23 cellular contexts compared by ENCODE assay signal in genomic region chr16:30720086-30720485, GRCh38. TPM values are rescaled to one million over a fixed set of nuclear protein-coding genes. Genes with fewer than 3 reads are reported as not detected.
A peak's percentile ranks its signal among the peaks of the same experiment; 100 is the strongest.
DNase-seq lines count a peak whose midpoint lies in the region; ATAC-seq and TF ChIP-seq lines count a peak whose summit lies in the region.
"Had no signal": no experiment of that assay in that cellular context is flagged by ENCODE, and none has a peak within 500 bp of the region (broad histone marks: within the 10 kb centered on the region; RNA-seq: fewer than 3 reads in every experiment).

No MANE protein-coding gene starts in this region.

- no peaks in the 10 kb centered on the region for H3K9me3 ChIP-seq in naive thymus-derived CD4-positive, alpha-beta T cell (ENCODE audit: control insufficient read depth in 2 of 3, low read length in 3 of 3)
- H3K9me3 ChIP-seq in right lobe of liver, result no peaks in the 10 kb centered on the region

- H3K4me1 ChIP-seq in naive thymus-derived CD4-positive, alpha-beta T cell (ENCODE audit: control insufficient read depth in 2 of 2, insufficient read depth in 2 of 2, low read length in 2 of 2), result peaks cover 0 to 10% of the 10 kb centered on the region in 2 donors
- H3K4me1 ChIP-seq in right lobe of liver, result peaks cover 0 to 12% (median 0%) of the 10 kb centered on the region in 4 donors

- POLR2A ChIA-PET in naive thymus-derived CD4-positive, alpha-beta T cell (lab: Charles Lee), result interaction anchor here (0.9 kb wide), 1 partner anchor 660 kb away, joined by 4 read pairs; no protein-coding TSS in a partner anchor

- no peaks in the 10 kb centered on the region for H3K27me3 Mint-ChIP-seq in natural killer cell (ENCODE audit: low read depth in 2 of 2)
- no peaks in the 10 kb centered on the region for H3K27me3 Mint-ChIP-seq in natural killer cell treated with Interleukin-12 subunit alpha and Interleukin-12 subunit beta and Interleukin-15 and Interleukin-18, amount 100 ng/mL, for 72 hours
- no peaks in the 10 kb centered on the region for H3K27me3 Mint-ChIP-seq in central memory CD8-positive, alpha-beta T cell
- H3K27me3 Mint-ChIP-seq in naive thymus-derived CD4-positive, alpha-beta T cell, result no peaks in the 10 kb centered on the region
- H3K27me3 Mint-ChIP-seq: B cell had no signal

- 87% methylated on average over 10 of the region's 11 CpGs for WGBS in right lobe of liver (ENCODE audit: insufficient coverage, low coverage, low lambda C conversion rate, missing lambda C conversion rate)

- ATAC-seq in natural killer cell (no peak), right lobe of liver (no peak)
- no peak for ATAC-seq in natural killer cell treated with Interleukin-12 subunit alpha and Interleukin-12 subunit beta and Interleukin-15 and Interleukin-18, amount 100 ng/mL, for 72 hours
- ATAC-seq in central memory CD8-positive, alpha-beta T cell (replicated peaks; ENCODE audit: extremely low read depth, poor library complexity, severe bottlenecking), result no peak
- no peak for ATAC-seq in naive thymus-derived CD4-positive, alpha-beta T cell
- ATAC-seq: Panc1 had no signal

- H3K27ac Mint-ChIP-seq in natural killer cell, result peak overlapping the region; percentile 36 to 65
- H3K27ac Mint-ChIP-seq in natural killer cell treated with Interleukin-12 subunit alpha and Interleukin-12 subunit beta and Interleukin-15 and Interleukin-18, amount 100 ng/mL, for 72 hours, result no peak overlapping the region
- peak overlapping the region; percentile 86 for H3K27ac Mint-ChIP-seq in central memory CD8-positive, alpha-beta T cell (ENCODE audit: low read depth)
- H3K27ac Mint-ChIP-seq in naive thymus-derived CD4-positive, alpha-beta T cell, result peak overlapping the region in 5 of 9 donors; percentile 46 to 60 (median 51)
- H3K27ac Mint-ChIP-seq: B cell had no signal

- no peak overlapping the region for H3K27ac ChIP-seq in naive thymus-derived CD4-positive, alpha-beta T cell (ENCODE audit: low read depth, low read length)
- no peak overlapping the region for H3K27ac ChIP-seq in right lobe of liver
- H3K27ac ChIP-seq: C4-2B, RWPE1 had no signal

- peaks cover 44 to 91% (median 61%) of the 10 kb centered on the region in 3 experiments for H3K36me3 ChIP-seq in naive thymus-derived CD4-positive, alpha-beta T cell (ENCODE audit: control insufficient read depth in 2 of 3, insufficient read depth in 3 of 3, low read length in 3 of 3)
- peaks cover 22 to 95% (median 66%) of the 10 kb centered on the region in 4 donors for H3K36me3 ChIP-seq in right lobe of liver

- CTCF ChIA-PET in naive thymus-derived CD4-positive, alpha-beta T cell (lab: Charles Lee), result interaction anchor here (0.6 kb wide), 1 partner anchor 22 kb away, joined by 4 read pairs; no protein-coding TSS in a partner anchor

- H3K4me1 Mint-ChIP-seq in natural killer cell, result peaks cover 21 to 44% of the 10 kb centered on the region in 2 donors
- H3K4me1 Mint-ChIP-seq in natural killer cell treated with Interleukin-12 subunit alpha and Interleukin-12 subunit beta and Interleukin-15 and Interleukin-18, amount 100 ng/mL, for 72 hours (ENCODE audit: low read depth in 2 of 2), result peaks cover 37 to 41% of the 10 kb centered on the region in 2 donors
- H3K4me1 Mint-ChIP-seq in central memory CD8-positive, alpha-beta T cell, result peaks cover 43% of the 10 kb centered on the region
- H3K4me1 Mint-ChIP-seq in naive thymus-derived CD4-positive, alpha-beta T cell, result peaks cover 14 to 34% (median 25%) of the 10 kb centered on the region in 7 donors

- no peak for DNase-seq in natural killer cell
- no peak for DNase-seq in natural killer cell treated with Interleukin-12 subunit alpha and Interleukin-12 subunit beta and Interleukin-15 and Interleukin-18, amount 100 ng/mL, for 72 hours (ENCODE audit: low spot score)
- DNase-seq in central memory CD8-positive, alpha-beta T cell (ENCODE audit: low spot score in 2 of 2), result no peak
- no peak for DNase-seq in naive thymus-derived CD4-positive, alpha-beta T cell
- no peak for DNase-seq in right lobe of liver
- DNase-seq in stimulated activated CD4-positive, alpha-beta T cell treated with anti-CD3 and anti-CD28 coated beads, Interleukin-4, amount 100 ng/mL, for 24 hours, result no peak
- no peak for DNase-seq in NCI-H146 treated with DMSO at 0.1 percent for 48 hours (lab: John Stamatoyannopoulos, UW; ENCODE audit: unreplicated experiment)
- DNase-seq: Calu3, DMS79 treated with DMSO at 0.1 percent for 48 hours, GF-D8, NCI-H1092, NCI-H1417 treated with DMSO at 0.1 percent for 48 hours, NCI-H187, NCI-H2081 treated with DMSO at 0.1 percent for 48 hours, NCI-H2171, NCI-H226, NCI-H510A, NCI-H69, SHP77 had no signal

- H3K27me3 ChIP-seq in naive thymus-derived CD4-positive, alpha-beta T cell (ENCODE audit: control insufficient read depth in 2 of 2, insufficient read depth in 2 of 2, low read length in 2 of 2), result no peaks in the 10 kb centered on the region
- H3K27me3 ChIP-seq in right lobe of liver, result no peaks in the 10 kb centered on the region

- intact Hi-C loops in natural killer cell (cut with micrococcal nuclease), result no loop called here
- intact Hi-C loops in naive thymus-derived CD4-positive, alpha-beta T cell (cut with micrococcal nuclease), result no loop called here
- intact Hi-C loops in right lobe of liver (cut with DNase I), result no loop called here

- H3K4me3 ChIP-seq in naive thymus-derived CD4-positive, alpha-beta T cell (ENCODE audit: low read length), result no peak overlapping the region
- H3K4me3 ChIP-seq in right lobe of liver, result no peak overlapping the region

- peaks cover 25% of the 10 kb centered on the region for H3K36me3 Mint-ChIP-seq in natural killer cell
- peaks cover 63% of the 10 kb centered on the region for H3K36me3 Mint-ChIP-seq in natural killer cell treated with Interleukin-12 subunit alpha and Interleukin-12 subunit beta and Interleukin-15 and Interleukin-18, amount 100 ng/mL, for 72 hours
- peaks cover 76% of the 10 kb centered on the region for H3K36me3 Mint-ChIP-seq in central memory CD8-positive, alpha-beta T cell (ENCODE audit: insufficient read depth)
- H3K36me3 Mint-ChIP-seq in naive thymus-derived CD4-positive, alpha-beta T cell, result peaks cover 26 to 64% (median 60%) of the 10 kb centered on the region in 5 donors

- no peak for TF ChIP-seq POLR2A in right lobe of liver (IDR thresholded peaks at IDR 0.05)

- TF ChIP-seq CTCF in natural killer cell (IDR thresholded peaks at IDR 0.05) (no peak), right lobe of liver (IDR thresholded peaks at IDR 0.05) (no peak)

- peaks cover 0 to 2% of the 10 kb centered on the region in 2 donors for H3K9me3 Mint-ChIP-seq in natural killer cell
- no peaks in the 10 kb centered on the region for H3K9me3 Mint-ChIP-seq in natural killer cell treated with Interleukin-12 subunit alpha and Interleukin-12 subunit beta and Interleukin-15 and Interleukin-18, amount 100 ng/mL, for 72 hours
- H3K9me3 Mint-ChIP-seq in central memory CD8-positive, alpha-beta T cell, result no peaks in the 10 kb centered on the region
- peaks cover 0 to 3% (median 0%) of the 10 kb centered on the region in 11 donors for H3K9me3 Mint-ChIP-seq in naive thymus-derived CD4-positive, alpha-beta T cell

- no peak overlapping the region for H3K4me3 Mint-ChIP-seq in natural killer cell
- H3K4me3 Mint-ChIP-seq in natural killer cell treated with Interleukin-12 subunit alpha and Interleukin-12 subunit beta and Interleukin-15 and Interleukin-18, amount 100 ng/mL, for 72 hours, result no peak overlapping the region
- no peak overlapping the region for H3K4me3 Mint-ChIP-seq in central memory CD8-positive, alpha-beta T cell
- no peak overlapping the region for H3K4me3 Mint-ChIP-seq in naive thymus-derived CD4-positive, alpha-beta T cell
- H3K4me3 Mint-ChIP-seq: B cell had no signal

RNA-seq across cellular contexts. Expression of gene SRCAP, which starts 21.1 kb away (rescaled TPM):
- total RNA-seq in natural killer cell (10 to 100 TPM; 78.8 to 99.0 (median 89.3) TPM), right lobe of liver (10 to 100 TPM; 12.1 to 31.3 (median 22.6) TPM)
- 100 to 1,000 TPM in 1 of 2 donors, 10 to 100 TPM in 1; 90.8 to 121 TPM for total RNA-seq in natural killer cell treated with Interleukin-12 subunit alpha and Interleukin-12 subunit beta and Interleukin-15 and Interleukin-18, amount 100 ng/mL, for 72 hours
- 100 to 1,000 TPM in 2 of 5 experiments, 10 to 100 TPM in 3; 82.6 to 111 (median 97.5) TPM for total RNA-seq in naive thymus-derived CD4-positive, alpha-beta T cell
- 10 to 100 TPM; 11.8 to 40.5 TPM for polyA plus RNA-seq in naive thymus-derived CD4-positive, alpha-beta T cell

RNA-seq across cellular contexts. Expression of gene PHKG2, which starts 28.1 kb away (rescaled TPM):
- 10 to 100 TPM; 50.5 to 86.1 (median 64.8) TPM for total RNA-seq in natural killer cell
- 10 to 100 TPM; 50.2 to 63.8 TPM for total RNA-seq in natural killer cell treated with Interleukin-12 subunit alpha and Interleukin-12 subunit beta and Interleukin-15 and Interleukin-18, amount 100 ng/mL, for 72 hours
- 10 to 100 TPM; 33.2 to 57.8 (median 46.7) TPM for total RNA-seq in naive thymus-derived CD4-positive, alpha-beta T cell
- 10 to 100 TPM; 37.2 to 43.5 TPM for polyA plus RNA-seq in naive thymus-derived CD4-positive, alpha-beta T cell
- 10 to 100 TPM; 17.1 to 22.1 (median 18.4) TPM for total RNA-seq in right lobe of liver

RNA-seq across cellular contexts. Expression of gene CFAP119, which starts 41.8 kb away (rescaled TPM):
- total RNA-seq in natural killer cell, result 1 to 10 TPM; 3.4 to 5.1 (median 4.9) TPM
- total RNA-seq in natural killer cell treated with Interleukin-12 subunit alpha and Interleukin-12 subunit beta and Interleukin-15 and Interleukin-18, amount 100 ng/mL, for 72 hours, result 10 to 100 TPM in 1 of 2 donors, 1 to 10 TPM in 1; 3.4 to 17.0 TPM
- total RNA-seq in naive thymus-derived CD4-positive, alpha-beta T cell, result 1 to 10 TPM; 2.3 to 5.9 (median 2.9) TPM
- under 1 TPM; 0.41 to 0.63 TPM for polyA plus RNA-seq in naive thymus-derived CD4-positive, alpha-beta T cell
- total RNA-seq in right lobe of liver, result 1 to 10 TPM in 1 of 6 experiments, under 1 TPM in 4, not detected in 1; 0.19 to 1.8 (median 0.29) TPM

RNA-seq across cellular contexts. Expression of gene RNF40, which starts 42.0 kb away (rescaled TPM):
- total RNA-seq in natural killer cell, result 100 to 1,000 TPM; 153 to 167 (median 161) TPM
- 100 to 1,000 TPM; 120 to 161 TPM for total RNA-seq in natural killer cell treated with Interleukin-12 subunit alpha and Interleukin-12 subunit beta and Interleukin-15 and Interleukin-18, amount 100 ng/mL, for 72 hours
- 100 to 1,000 TPM in 3 of 5 experiments, 10 to 100 TPM in 2; 68.7 to 122 (median 114) TPM for total RNA-seq in naive thymus-derived CD4-positive, alpha-beta T cell
- 10 to 100 TPM; 19.4 to 50.7 TPM for polyA plus RNA-seq in naive thymus-derived CD4-positive, alpha-beta T cell
- 10 to 100 TPM; 34.3 to 56.8 (median 46.7) TPM for total RNA-seq in right lobe of liver

Comparison
In these comparisons a context has a peak if more than half of its experiments do, and no peak if none do; other contexts are left out.
1. H3K27ac Mint-ChIP-seq: peak in natural killer cell (2 of 2), central memory CD8-positive, alpha-beta T cell (single experiment) and naive thymus-derived CD4-positive, alpha-beta T cell (5 of 9); none in natural killer cell treated with Interleukin-12 subunit alpha and Interleukin-12 subunit beta and Interleukin-15 and Interleukin-18, amount 100 ng/mL, for 72 hours (0 of 2).